38 cellular contexts compared by ENCODE assay signal in the genomic region with DNA sequence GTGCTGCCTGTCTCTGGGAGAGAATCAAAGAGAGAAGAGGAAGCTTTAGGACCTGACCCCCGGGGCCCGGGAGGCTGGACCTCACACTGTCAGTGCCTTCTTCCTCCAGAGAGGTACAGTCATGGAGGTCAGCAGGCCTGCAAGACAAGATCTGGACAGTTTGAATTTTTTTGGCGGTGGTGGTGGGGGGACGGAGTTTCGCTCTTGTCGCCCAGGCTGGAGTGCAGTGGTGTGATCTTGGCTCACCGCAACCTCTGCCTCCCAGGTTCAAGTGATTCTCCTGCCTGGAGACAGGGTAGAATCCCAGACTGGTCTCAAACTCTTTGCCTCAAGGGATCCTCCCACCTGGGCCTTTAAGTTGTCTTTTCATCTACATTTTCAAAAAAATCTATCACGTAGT. TPM values are rescaled to one million over a fixed set of nuclear protein-coding genes. Genes with fewer than 3 reads are reported as not detected.
"Had no signal": no experiment of that assay in that cellular context is flagged by ENCODE, and none has a peak within 500 bp of the region (broad histone marks: within the 10 kb centered on the region; RNA-seq: fewer than 3 reads in every experiment).

No MANE protein-coding gene starts in this region.

- H3K27me3 Mint-ChIP-seq: activated CD4-positive, alpha-beta memory T cell treated with anti-CD3 and anti-CD28 coated beads for 36 hours; activated CD4-positive, alpha-beta T cell treated with anti-CD3 and anti-CD28 coated beads for 36 hours; activated CD4-positive, alpha-beta T cell treated with anti-CD3 and anti-CD28 coated beads, Interleukin-2, amount 10 ng/mL, durations not matched to agents 24 days and 14 days; activated CD8-positive, alpha-beta memory T cell treated with anti-CD3 and anti-CD28 coated beads, Interleukin-2, amount 10 ng/mL, durations not matched to agents 7 days and 5 days; activated naive CD4-positive, alpha-beta T cell treated with anti-CD3 and anti-CD28 coated beads, Interleukin-2, amount 50 U/mL, for 24 hours; activated naive CD8-positive, alpha-beta T cell treated with anti-CD3 and anti-CD28 coated beads for 36 hours; activated naive CD8-positive, alpha-beta T cell treated with anti-CD3 and anti-CD28 coated beads, Interleukin-2, amount 50 U/mL, for 24 hours had no signal

- H3K4me1 Mint-ChIP-seq: activated CD4-positive, alpha-beta T cell treated with anti-CD3 and anti-CD28 coated beads for 36 hours; activated CD4-positive, alpha-beta T cell treated with anti-CD3 and anti-CD28 coated beads, Interleukin-2, amount 10 ng/mL, durations not matched to agents 24 days and 14 days; activated CD8-positive, alpha-beta memory T cell treated with anti-CD3 and anti-CD28 coated beads, Interleukin-2, amount 10 ng/mL, durations not matched to agents 7 days and 5 days; activated naive CD4-positive, alpha-beta T cell treated with anti-CD3 and anti-CD28 coated beads, Interleukin-2, amount 50 U/mL, for 24 hours had no signal

- H3K27ac ChIP-seq: adrenal gland, body of pancreas, cardiac muscle cell, colonic mucosa, epithelial cell of prostate, esophagus squamous epithelium had no signal

- ATAC-seq: activated CD4-positive, alpha-beta T cell treated with anti-CD3 and anti-CD28 coated beads for 36 hours; activated CD8-positive, alpha-beta memory T cell treated with anti-CD3 and anti-CD28 coated beads, Interleukin-2, amount 10 ng/mL, durations not matched to agents 7 days and 5 days; activated CD8-positive, alpha-beta T cell treated with anti-CD3 and anti-CD28 coated beads, Interleukin-2, amount 10 ng/mL, durations not matched to agents 7 days and 5 days; activated naive CD8-positive, alpha-beta T cell treated with anti-CD3 and anti-CD28 coated beads, Interleukin-2, amount 50 U/mL, for 24 hours; body of pancreas had no signal

- H3K4me3 ChIP-seq: adrenal gland, body of pancreas, cardiac muscle cell, colonic mucosa, esophagus squamous epithelium had no signal

- H3K9me3 ChIP-seq: adrenal gland, body of pancreas, colonic mucosa, esophagus squamous epithelium had no signal

- H3K9me3 Mint-ChIP-seq: activated CD4-positive, alpha-beta memory T cell treated with anti-CD3 and anti-CD28 coated beads for 36 hours; activated CD4-positive, alpha-beta T cell treated with anti-CD3 and anti-CD28 coated beads, Interleukin-2, amount 10 ng/mL, durations not matched to agents 24 days and 14 days; activated naive CD4-positive, alpha-beta T cell treated with anti-CD3 and anti-CD28 coated beads for 36 hours; activated naive CD4-positive, alpha-beta T cell treated with anti-CD3 and anti-CD28 coated beads, Interleukin-2, amount 50 U/mL, for 24 hours; activated naive CD8-positive, alpha-beta T cell treated with anti-CD3 and anti-CD28 coated beads for 36 hours; activated naive CD8-positive, alpha-beta T cell treated with anti-CD3 and anti-CD28 coated beads, Interleukin-2, amount 50 U/mL, for 24 hours; activated T-helper 1 cell treated with anti-CD3 and anti-CD28 coated beads, Interleukin-12 subunit alpha, Interleukin-12 subunit beta, Interleukin-2, Interleukin-4 antibody, amounts not matched to agents 30 ng/mL and 10 ng/mL and 1 ng/mL, durations not matched to agents 14 hours and 24 hours and 36 hours; activated T-helper 2 cell treated with anti-CD3 and anti-CD28 coated beads, Interferon-gamma antibody, Interleukin-2, Interleukin-4, amounts not matched to agents 10 μg/mL and 5 μg/mL and 100 μg/mL, durations not matched to agents 14 hours and 24 hours and 36 hours had no signal

- H3K27ac Mint-ChIP-seq: activated CD4-positive, alpha-beta memory T cell treated with anti-CD3 and anti-CD28 coated beads for 36 hours; activated CD4-positive, alpha-beta T cell treated with anti-CD3 and anti-CD28 coated beads for 36 hours; activated CD4-positive, alpha-beta T cell treated with anti-CD3 and anti-CD28 coated beads, Interleukin-2, amount 10 ng/mL, durations not matched to agents 24 days and 14 days; activated CD8-positive, alpha-beta T cell treated with anti-CD3 and anti-CD28 coated beads, Interleukin-2, amount 10 ng/mL, durations not matched to agents 7 days and 5 days; activated naive CD4-positive, alpha-beta T cell treated with anti-CD3 and anti-CD28 coated beads for 36 hours; activated naive CD8-positive, alpha-beta T cell treated with anti-CD3 and anti-CD28 coated beads for 36 hours; activated naive CD8-positive, alpha-beta T cell treated with anti-CD3 and anti-CD28 coated beads, Interleukin-2, amount 50 U/mL, for 24 hours; activated T-helper 1 cell treated with anti-CD3 and anti-CD28 coated beads, Interleukin-12 subunit alpha, Interleukin-12 subunit beta, Interleukin-2, Interleukin-4 antibody, amounts not matched to agents 30 ng/mL and 10 ng/mL and 1 ng/mL, durations not matched to agents 14 hours and 24 hours and 36 hours; activated T-helper 2 cell treated with anti-CD3 and anti-CD28 coated beads, Interferon-gamma antibody, Interleukin-2, Interleukin-4, amounts not matched to agents 10 μg/mL and 5 μg/mL and 100 μg/mL, durations not matched to agents 14 hours and 24 hours and 36 hours had no signal

- H3K27me3 ChIP-seq: adrenal gland, body of pancreas, cardiac muscle cell, colonic mucosa had no signal

- H3K4me1 ChIP-seq: adrenal gland, colonic mucosa had no signal

- H3K36me3 Mint-ChIP-seq: activated CD8-positive, alpha-beta memory T cell treated with anti-CD3 and anti-CD28 coated beads, Interleukin-2, amount 10 ng/mL, durations not matched to agents 7 days and 5 days had no signal

- DNase-seq: activated CD4-positive, alpha-beta memory T cell treated with anti-CD3 and anti-CD28 coated beads for 36 hours; activated CD4-positive, alpha-beta T cell treated with anti-CD3 and anti-CD28 coated beads for 36 hours; activated CD4-positive, alpha-beta T cell treated with anti-CD3 and anti-CD28 coated beads, Interleukin-2, amount 10 ng/mL, durations not matched to agents 24 days and 14 days; activated CD4-positive, CD25-positive, alpha-beta regulatory T cell; activated CD4-positive, CD25-positive, alpha-beta regulatory T cell treated with anti-CD3 and anti-CD28 coated beads, Interleukin-2, amount 50 U/mL, for 72 hours; activated CD8-positive, alpha-beta memory T cell treated with anti-CD3 and anti-CD28 coated beads, Interleukin-2, amount 10 ng/mL, durations not matched to agents 7 days and 5 days; activated CD8-positive, alpha-beta memory T cell treated with anti-CD3 and anti-CD28 coated beads, Interleukin-2, amount 50 U/mL, for 4 hours; activated CD8-positive, alpha-beta T cell treated with anti-CD3 and anti-CD28 coated beads, Interleukin-2, amount 10 ng/mL, durations not matched to agents 7 days and 5 days; activated effector memory CD4-positive, alpha-beta T cell treated with anti-CD3 and anti-CD28 coated beads, Interleukin-2, amount 50 U/mL, for 16 hours; activated naive CD4-positive, alpha-beta T cell treated with anti-CD3 and anti-CD28 coated beads for 36 hours; activated naive CD8-positive, alpha-beta T cell treated with anti-CD3 and anti-CD28 coated beads for 36 hours; activated naive CD8-positive, alpha-beta T cell treated with anti-CD3 and anti-CD28 coated beads, Interleukin-2, amount 50 U/mL, for 24 hours; activated T-cell treated with anti-CD3 and anti-CD28 coated beads, Interleukin-2, amount 50 U/mL, for 1 hour; activated T-cell treated with anti-CD3 and anti-CD28 coated beads, Interleukin-2, amount 50 U/mL, for 48 hours; adrenal gland; amygdala; aorta; body of pancreas; central memory CD4-positive, alpha-beta T cell; cerebellar nuclear complex; colonic mucosa; effector CD8-positive, alpha-beta T cell; esophagus squamous epithelium; foreskin melanocyte; head of caudate nucleus; T-helper 2 cell had no signal

- H3K36me3 ChIP-seq: adrenal gland, cardiac muscle cell, colonic mucosa, esophagus squamous epithelium had no signal

- FAIRE-seq: endometrium, endothelial cell of umbilical vein had no signal

- H3K4me3 Mint-ChIP-seq: activated CD4-positive, alpha-beta memory T cell treated with anti-CD3 and anti-CD28 coated beads for 36 hours; activated CD4-positive, alpha-beta T cell treated with anti-CD3 and anti-CD28 coated beads for 36 hours; activated CD4-positive, alpha-beta T cell treated with anti-CD3 and anti-CD28 coated beads, Interleukin-2, amount 10 ng/mL, durations not matched to agents 24 days and 14 days; activated CD8-positive, alpha-beta memory T cell treated with anti-CD3 and anti-CD28 coated beads, Interleukin-2, amount 10 ng/mL, durations not matched to agents 7 days and 5 days; activated CD8-positive, alpha-beta T cell treated with anti-CD3 and anti-CD28 coated beads, Interleukin-2, amount 10 ng/mL, durations not matched to agents 7 days and 5 days; activated naive CD4-positive, alpha-beta T cell treated with anti-CD3 and anti-CD28 coated beads for 36 hours; activated naive CD4-positive, alpha-beta T cell treated with anti-CD3 and anti-CD28 coated beads, Interleukin-2, amount 50 U/mL, for 24 hours; activated naive CD8-positive, alpha-beta T cell treated with anti-CD3 and anti-CD28 coated beads for 36 hours; activated naive CD8-positive, alpha-beta T cell treated with anti-CD3 and anti-CD28 coated beads, Interleukin-2, amount 50 U/mL, for 24 hours; activated T-helper 1 cell treated with anti-CD3 and anti-CD28 coated beads, Interleukin-12 subunit alpha, Interleukin-12 subunit beta, Interleukin-2, Interleukin-4 antibody, amounts not matched to agents 30 ng/mL and 10 ng/mL and 1 ng/mL, durations not matched to agents 14 hours and 24 hours and 36 hours had no signal

RNA-seq across cellular contexts. Expression of gene NR2E1, which starts 34.4 kb away (rescaled TPM):
- total RNA-seq: activated CD4-positive, alpha-beta memory T cell treated with anti-CD3 and anti-CD28 coated beads for 36 hours; activated CD4-positive, alpha-beta T cell treated with anti-CD3 and anti-CD28 coated beads for 36 hours; activated CD4-positive, alpha-beta T cell treated with anti-CD3 and anti-CD28 coated beads, Interleukin-2, amount 10 ng/mL, durations not matched to agents 24 days and 14 days; activated CD8-positive, alpha-beta memory T cell treated with anti-CD3 and anti-CD28 coated beads for 36 hours; activated CD8-positive, alpha-beta memory T cell treated with anti-CD3 and anti-CD28 coated beads, Interleukin-2, amount 10 ng/mL, durations not matched to agents 7 days and 5 days; activated CD8-positive, alpha-beta T cell treated with anti-CD3 and anti-CD28 coated beads, Interleukin-2, amount 10 ng/mL, durations not matched to agents 7 days and 5 days; activated naive CD4-positive, alpha-beta T cell treated with anti-CD3 and anti-CD28 coated beads for 36 hours; activated naive CD8-positive, alpha-beta T cell treated with anti-CD3 and anti-CD28 coated beads for 36 hours; activated T-helper 1 cell treated with anti-CD3 and anti-CD28 coated beads, Interleukin-12 subunit alpha, Interleukin-12 subunit beta, Interleukin-2, Interleukin-4 antibody, amounts not matched to agents 30 ng/mL and 10 ng/mL and 1 ng/mL, durations not matched to agents 14 hours and 24 hours and 36 hours; activated T-helper 2 cell treated with anti-CD3 and anti-CD28 coated beads, Interferon-gamma antibody, Interleukin-2, Interleukin-4, amounts not matched to agents 10 μg/mL and 5 μg/mL and 100 μg/mL, durations not matched to agents 14 hours and 24 hours and 36 hours; aorta; body of pancreas; cardiac muscle cell; colonic mucosa; dermis microvascular lymphatic vessel endothelial cell; endothelial cell of umbilical vein; esophagus squamous epithelium; fibroblast of lung; fibroblast of villous mesenchyme; T-helper 1 cell treated with Interleukin-12 subunit alpha and Interleukin-12 subunit beta and Interleukin-4 antibody, amounts not matched to agents 30 ng/mL and 1 ng/mL, for 36 hours had no signal
- polyA plus RNA-seq: aorta, cardiac muscle cell, endothelial cell of umbilical vein, fibroblast of lung had no signal
